2 cellular contexts compared by ENCODE assay signal in genomic region chrX:49879656-49880277, GRCh38.
TF ChIP-seq lines count a peak whose summit lies in the region.

No MANE protein-coding gene starts in this region.

TF ChIP-seq in HEK293, 187 proteins besides CTCF, POLR2A, EP300 and RAD21 (continued from another document):
- TF ChIP-seq GFI1B (tag by site-specific recombination; IDR thresholded peaks at IDR 0.05) = no peak
- no peak for TF ChIP-seq ZNF112 (tag by site-specific recombination; IDR thresholded peaks at IDR 0.05)
- 0 out of 2 replicates have a peak, but pooled peaks have one; percentile 13 for TF ChIP-seq SP3 (tag by site-specific recombination; IDR thresholded peaks at IDR 0.05)
- peak; percentile 54 for TF ChIP-seq ZNF341 (tag by site-specific recombination; IDR thresholded peaks at IDR 0.05; ENCODE audit: low read depth)
- TF ChIP-seq REPIN1 (tag by site-specific recombination; IDR thresholded peaks at IDR 0.05; ENCODE audit: low read depth) = no peak
- no peak for TF ChIP-seq ZNF837 (tag by site-specific recombination; IDR thresholded peaks at IDR 0.05)
- TF ChIP-seq ZNF24 (tag by site-specific recombination; IDR thresholded peaks at IDR 0.05) = no peak

TF ChIP-seq in neural cell, 6 proteins besides CTCF, POLR2A, EP300 and RAD21 (continued from another document):
- TF ChIP-seq, protein P1, sequence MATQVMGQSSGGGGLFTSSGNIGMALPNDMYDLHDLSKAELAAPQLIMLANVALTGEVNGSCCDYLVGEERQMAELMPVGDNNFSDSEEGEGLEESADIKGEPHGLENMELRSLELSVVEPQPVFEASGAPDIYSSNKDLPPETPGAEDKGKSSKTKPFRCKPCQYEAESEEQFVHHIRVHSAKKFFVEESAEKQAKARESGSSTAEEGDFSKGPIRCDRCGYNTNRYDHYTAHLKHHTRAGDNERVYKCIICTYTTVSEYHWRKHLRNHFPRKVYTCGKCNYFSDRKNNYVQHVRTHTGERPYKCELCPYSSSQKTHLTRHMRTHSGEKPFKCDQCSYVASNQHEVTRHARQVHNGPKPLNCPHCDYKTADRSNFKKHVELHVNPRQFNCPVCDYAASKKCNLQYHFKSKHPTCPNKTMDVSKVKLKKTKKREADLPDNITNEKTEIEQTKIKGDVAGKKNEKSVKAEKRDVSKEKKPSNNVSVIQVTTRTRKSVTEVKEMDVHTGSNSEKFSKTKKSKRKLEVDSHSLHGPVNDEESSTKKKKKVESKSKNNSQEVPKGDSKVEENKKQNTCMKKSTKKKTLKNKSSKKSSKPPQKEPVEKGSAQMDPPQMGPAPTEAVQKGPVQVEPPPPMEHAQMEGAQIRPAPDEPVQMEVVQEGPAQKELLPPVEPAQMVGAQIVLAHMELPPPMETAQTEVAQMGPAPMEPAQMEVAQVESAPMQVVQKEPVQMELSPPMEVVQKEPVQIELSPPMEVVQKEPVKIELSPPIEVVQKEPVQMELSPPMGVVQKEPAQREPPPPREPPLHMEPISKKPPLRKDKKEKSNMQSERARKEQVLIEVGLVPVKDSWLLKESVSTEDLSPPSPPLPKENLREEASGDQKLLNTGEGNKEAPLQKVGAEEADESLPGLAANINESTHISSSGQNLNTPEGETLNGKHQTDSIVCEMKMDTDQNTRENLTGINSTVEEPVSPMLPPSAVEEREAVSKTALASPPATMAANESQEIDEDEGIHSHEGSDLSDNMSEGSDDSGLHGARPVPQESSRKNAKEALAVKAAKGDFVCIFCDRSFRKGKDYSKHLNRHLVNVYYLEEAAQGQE (IDR thresholded peaks at IDR 0.05; ENCODE audit: borderline replicate concordance) = no peak
- no peak for TF ChIP-seq TAF1 (IDR thresholded peaks at IDR 0.05; ENCODE audit: low read depth)
- no peak for TF ChIP-seq POLR2AphosphoS5 (IDR thresholded peaks at IDR 0.05)
- no peak for TF ChIP-seq SMC3 (conservative IDR thresholded peaks at IDR 0.05; ENCODE audit: poor library complexity)
- TF ChIP-seq MXI1 (conservative IDR thresholded peaks at IDR 0.05; ENCODE audit: poor library complexity, severe bottlenecking) = no peak
